29 cellular contexts compared by ENCODE assay signal in the genomic region with DNA sequence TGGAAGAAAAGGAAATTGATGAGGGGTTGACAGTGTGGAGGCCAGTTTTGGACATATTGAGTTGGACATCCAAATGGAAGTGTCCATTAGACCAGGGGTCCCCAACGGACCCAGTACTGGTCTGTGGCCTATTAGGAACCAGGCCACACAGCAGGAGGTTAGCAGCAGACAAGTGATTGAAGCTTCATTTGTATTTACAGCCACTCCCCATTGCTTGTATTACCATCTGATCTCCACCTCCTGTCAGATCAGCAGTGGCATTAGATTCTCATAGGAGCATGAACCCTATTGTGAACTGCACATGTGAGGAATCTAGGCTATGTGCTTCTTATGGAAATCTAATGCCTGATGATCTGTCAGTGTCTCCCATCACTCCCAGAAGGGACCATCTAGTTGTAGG.
"Had no signal": no experiment of that assay in that cellular context is flagged by ENCODE, and none has a peak within 500 bp of the region (broad histone marks: within the 10 kb centered on the region; RNA-seq: fewer than 3 reads in every experiment).

No MANE protein-coding gene starts in this region.

- H3K27ac ChIP-seq: adrenal gland, ascending aorta, body of pancreas, brain microvascular endothelial cell, breast epithelium, cardiac muscle cell had no signal

- H3K36me3 ChIP-seq: adrenal gland, ascending aorta, brain microvascular endothelial cell, breast epithelium, cardiac muscle cell had no signal

- H3K9me3 ChIP-seq: adrenal gland, body of pancreas had no signal

- DNase-seq: activated effector memory CD4-positive, alpha-beta T cell treated with anti-CD3 and anti-CD28 coated beads, Interleukin-2, amount 50 U/mL, for 16 hours; activated effector memory CD4-positive, alpha-beta T cell treated with Interleukin-2 at 50 U/mL for 16 hours; activated gamma-delta T cell; activated gamma-delta T cell treated with Interleukin-2 at 50 U/mL for 16 hours; activated naive CD4-positive, alpha-beta T cell; activated naive CD4-positive, alpha-beta T cell treated with anti-CD3 and anti-CD28 coated beads for 36 hours; activated naive CD4-positive, alpha-beta T cell treated with anti-CD3 and anti-CD28 coated beads, Interleukin-2, amount 10 ng/mL, durations not matched to agents 7 days and 5 days; activated naive CD4-positive, alpha-beta T cell treated with anti-CD3 and anti-CD28 coated beads, Interleukin-2, amount 50 U/mL, for 16 hours; activated naive CD4-positive, alpha-beta T cell treated with Interleukin-2 at 50 U/mL for 16 hours; activated naive CD8-positive, alpha-beta T cell treated with anti-CD3 and anti-CD28 coated beads for 36 hours; activated naive CD8-positive, alpha-beta T cell treated with anti-CD3 and anti-CD28 coated beads, Interleukin-2, amount 10 ng/mL, durations not matched to agents 7 days and 5 days; activated naive CD8-positive, alpha-beta T cell treated with anti-CD3 and anti-CD28 coated beads, Interleukin-2, amount 50 U/mL, for 24 hours; activated T-cell treated with anti-CD3 and anti-CD28 coated beads, Interleukin-2, amount 50 U/mL, for 24 hours; activated T-cell treated with anti-CD3 and anti-CD28 coated beads, Interleukin-2, amount 50 U/mL, for 4 hours; activated T-cell treated with anti-CD3 and anti-CD28 coated beads, Interleukin-2, amount 50 U/mL, for 48 hours; activated T-cell treated with anti-CD3 and anti-CD28 coated beads, Interleukin-2, amount 50 U/mL, for 72 hours; adrenal gland; amniotic stem cell; amygdala; anterior cingulate cortex; aorta; body of pancreas; brain microvascular endothelial cell; caudate nucleus; central memory CD4-positive, alpha-beta T cell; cerebellar nuclear complex had no signal

- H3K4me1 ChIP-seq: adrenal gland, ascending aorta, body of pancreas, breast epithelium had no signal

- H3K4me3 ChIP-seq: adrenal gland, ascending aorta, body of pancreas, breast epithelium, cardiac muscle cell had no signal
